In genomic region chr16:85928411-85928820, GRCh38 we compare ENCODE assay signal across 12 cellular contexts. TPM values are rescaled to one million over a fixed set of nuclear protein-coding genes. Genes with fewer than 3 reads are reported as not detected.
DNase-seq lines count a peak whose midpoint lies in the region; ATAC-seq and TF ChIP-seq lines count a peak whose summit lies in the region.
"Had no signal": no experiment of that assay in that cellular context is flagged by ENCODE, and none has a peak within 500 bp of the region (broad histone marks: within the 10 kb centered on the region; RNA-seq: fewer than 3 reads in every experiment).

No MANE protein-coding gene starts in this region.

- H3K27me3 ChIP-seq in trophoblast cell (ENCODE audit: insufficient read depth, low read length) (no peaks in the 10 kb centered on the region), A673 (replicated peaks; ENCODE audit: insufficient read depth, low read depth, low read length, poor library complexity) (peaks cover 18% of the 10 kb centered on the region)

- no peak overlapping the region for H3K4me2 ChIP-seq in trophoblast cell (ENCODE audit: low read length)

- peaks cover 25 to 28% of the 10 kb centered on the region in 2 experiments for H3K4me1 ChIP-seq in trophoblast cell (ENCODE audit: control insufficient read depth in 1 of 2, insufficient read depth in 2 of 2, low read length in 2 of 2)
- no peaks in the 10 kb centered on the region for H3K4me1 ChIP-seq in A673 (ENCODE audit: insufficient read depth, low read length, poor library complexity, severe bottlenecking)

- no peak overlapping the region for H2BK12ac ChIP-seq in trophoblast cell (ENCODE audit: low read length)

- H3K9ac ChIP-seq in trophoblast cell (ENCODE audit: low read length), result no peak overlapping the region

- intact Hi-C loops in A673 (cut with micrococcal nuclease; ENCODE audit: unreplicated experiment), result no loop called here

- H3K4me3 ChIP-seq in fibroblast of mammary gland (ENCODE audit: control insufficient read depth, low read depth, low read length) (no peak overlapping the region), trophoblast cell (ENCODE audit: low read depth, low read length) (no peak overlapping the region), A673 (ENCODE audit: low read depth, low read length, poor library complexity, severe bottlenecking) (no peak overlapping the region)

- H3K27ac ChIP-seq in trophoblast cell (ENCODE audit: low read depth, low read length) (no peak overlapping the region), A673 (ENCODE audit: low read depth, low read length, poor library complexity, severe bottlenecking) (no peak overlapping the region)

- no peak overlapping the region for H3K23ac ChIP-seq in trophoblast cell (ENCODE audit: low read length)

- no peak overlapping the region for H2AK5ac ChIP-seq in trophoblast cell (ENCODE audit: low read length)

- no peak overlapping the region for H3K4ac ChIP-seq in trophoblast cell (ENCODE audit: low read depth, low read length)

- no peak overlapping the region for H2BK5ac ChIP-seq in trophoblast cell (ENCODE audit: low read depth, low read length, poor library complexity)

- POLR2A ChIA-PET in A673 (lab: Charles Lee; ENCODE audit: low non-redundant PET), result no interaction called here

- ATAC-seq in GM18909 (IDR thresholded peaks at IDR 0.05; ENCODE audit: poor library complexity, unreplicated experiment), result no peak
- ATAC-seq: stimulated activated naive CD8-positive, alpha-beta T cell treated with anti-CD3 and anti-CD28 coated beads, Interleukin-15, Interleukin-2, amounts not matched to agents 100 U/mL and 50 U/mL, for 24 hours had no signal

- H4K91ac ChIP-seq in trophoblast cell (ENCODE audit: low read depth, low read length), result no peak overlapping the region

- no peak overlapping the region for H4K12ac ChIP-seq in trophoblast cell (ENCODE audit: low read depth, low read length)

- no peaks in the 10 kb centered on the region for H3K9me3 ChIP-seq in trophoblast cell (ENCODE audit: insufficient read depth, low read depth, low read length)
- no peaks in the 10 kb centered on the region for H3K9me3 ChIP-seq in A673 (ENCODE audit: low read depth, low read length, poor library complexity, severe bottlenecking)

- no CpG with 5 or more reads among the region's 10 CpGs for WGBS in trophoblast cell (ENCODE audit: extremely low coverage, insufficient coverage, insufficient read length)

- TF ChIP-seq CTCF in fibroblast of mammary gland (conservative IDR thresholded peaks at IDR 0.05; ENCODE audit: control insufficient read depth, insufficient read depth, low read depth, low read length) (no peak), A673 (conservative IDR thresholded peaks at IDR 0.05; ENCODE audit: low read depth, low read length) (no peak)

- BruUV-seq in A673 (replicated peaks; lab: Mats Ljungman, UMichigan), result no TSS peak

- H2AFZ ChIP-seq in trophoblast cell (ENCODE audit: insufficient read depth, low read length, poor library complexity), result no peak overlapping the region

- DNase-seq in G401 (ENCODE audit: low spot score) (peak; percentile 41), NCI-H1694 (lab: John Stamatoyannopoulos, UW) (peak; percentile 65), fibroblast of mammary gland (ENCODE audit: low read depth) (peak; percentile 26), trophoblast cell (peak; percentile 50 to 66), A673 (ENCODE audit: low spot score) (no peak)
- no peak for DNase-seq in stimulated activated CD4-positive, alpha-beta T cell treated with anti-CD3 and anti-CD28 coated beads, Interleukin-1b, Interleukin-23, amount 100 ng/mL, for 48 hours
- no peak for DNase-seq in stimulated activated CD4-positive, alpha-beta T cell treated with anti-CD3 and anti-CD28 coated beads, Interleukin-2, amount 100 ng/mL, for 24 hours
- DNase-seq: stimulated activated CD4-positive, alpha-beta T cell treated with anti-CD3 and anti-CD28 coated beads, Interleukin-12 subunit alpha, Interleukin-12 subunit beta, amount 100 ng/mL, for 4 hours; stimulated activated naive CD8-positive, alpha-beta T cell treated with anti-CD3 and anti-CD28 coated beads, Interleukin-15, Interleukin-2, amounts not matched to agents 100 U/mL and 50 U/mL, for 24 hours had no signal

- H3K36me3 ChIP-seq in trophoblast cell (ENCODE audit: control insufficient read depth in 1 of 2, insufficient read depth in 2 of 2, low read length in 2 of 2) (no peaks in the 10 kb centered on the region), A673 (ENCODE audit: insufficient read depth, low read length, poor library complexity, severe bottlenecking) (no peaks in the 10 kb centered on the region)

- no peak overlapping the region for H2BK120ac ChIP-seq in trophoblast cell (ENCODE audit: insufficient read depth, low read length, poor library complexity)

- H3K79me1 ChIP-seq in trophoblast cell (ENCODE audit: low read length), result peaks cover 15% of the 10 kb centered on the region

- no peaks in the 10 kb centered on the region for H3K79me2 ChIP-seq in trophoblast cell (ENCODE audit: control insufficient read depth, insufficient read depth, low read length, poor library complexity)

- CTCF ChIA-PET in A673 (lab: Charles Lee), result no interaction called here

- H3K14ac ChIP-seq in trophoblast cell (ENCODE audit: low read length), result no peak overlapping the region

- H3K18ac ChIP-seq in trophoblast cell (ENCODE audit: low read length), result no peak overlapping the region

- in situ Hi-C loops in G401 (cut with HindIII; ENCODE audit: low sequenced_read_pairs), result no loop called here

- no peak overlapping the region for H4K8ac ChIP-seq in trophoblast cell (ENCODE audit: low read depth, low read length)

RNA-seq across cellular contexts. Expression of gene IRF8, which starts 29.5 kb away (rescaled TPM):
- not detected in 2 replicates for total RNA-seq in G401 (2014; rRNA removed; shearing (Covaris generic))
- 4.1 and 4.2 TPM in 2 replicates for polyA plus RNA-seq in trophoblast cell (2013)
- 0.19 TPM in 1 of 2 replicates, not detected in the other for total RNA-seq in A673 (2021)
- total RNA-seq: Daoy, fibroblast of lung had no signal

Comparison
In these comparisons a context has a peak if more than half of its experiments do, and no peak if none do; other contexts are left out.
1. DNase-seq: peak in G401 (single experiment), NCI-H1694 (single experiment), fibroblast of mammary gland (single experiment) and trophoblast cell (2 of 2); none in stimulated activated CD4-positive, alpha-beta T cell treated with anti-CD3 and anti-CD28 coated beads, Interleukin-1b, Interleukin-23, amount 100 ng/mL, for 48 hours (single experiment), A673 (single experiment) and stimulated activated CD4-positive, alpha-beta T cell treated with anti-CD3 and anti-CD28 coated beads, Interleukin-2, amount 100 ng/mL, for 24 hours (0 of 2).